ENCODE assay signal across 1 cellular context in genomic region chr4:54091637-54092404, GRCh38.
TF ChIP-seq lines count a peak whose summit lies in the region.

No MANE protein-coding gene starts in this region.

TF ChIP-seq in HepG2, 621 proteins besides CTCF, POLR2A, EP300 and RAD21 (continued from another document and continues in another):
- TF ChIP-seq FOXP4 (CRISPR knock-in tag; IDR thresholded peaks at IDR 0.05) (no peak), ZNF335 (CRISPR knock-in tag; IDR thresholded peaks at IDR 0.05) (0 out of 2 replicates have a peak, but pooled peaks have one; percentile 51), RBAK (CRISPR knock-in tag; IDR thresholded peaks at IDR 0.05) (0 out of 2 replicates have a peak, but pooled peaks have one; percentile 11), KMT2B (CRISPR knock-in tag; IDR thresholded peaks at IDR 0.05) (peak; percentile 65), TGIF2 (CRISPR knock-in tag; IDR thresholded peaks at IDR 0.05) (no peak), REPIN1 (CRISPR knock-in tag; IDR thresholded peaks at IDR 0.05; ENCODE audit: borderline replicate concordance, low read depth) (no peak), ZFYVE20 (CRISPR knock-in tag; IDR thresholded peaks at IDR 0.05; ENCODE audit: borderline replicate concordance, low read depth) (no peak), ARID2 (CRISPR knock-in tag; IDR thresholded peaks at IDR 0.05; ENCODE audit: borderline replicate concordance) (peak; percentile 85; the same call in 1 of the 2 replicates), DNMT3B (CRISPR knock-in tag; conservative IDR thresholded peaks at IDR 0.05) (peak; percentile 83; the same call in 1 of the 2 replicates), ZKSCAN5 (CRISPR knock-in tag; IDR thresholded peaks at IDR 0.05) (0 out of 2 replicates have a peak, but pooled peaks have one; percentile 6), MEIS1 (CRISPR knock-in tag; IDR thresholded peaks at IDR 0.05; ENCODE audit: borderline replicate concordance) (peak; percentile 13; the same call in 1 of the 2 replicates), SALL1 (CRISPR knock-in tag; IDR thresholded peaks at IDR 0.05) (peak; percentile 75), ZMYM4 (CRISPR knock-in tag; IDR thresholded peaks at IDR 0.05) (peak; percentile 38; the same call in 1 of the 2 replicates), ATF4 (CRISPR knock-in tag; IDR thresholded peaks at IDR 0.05) (peak in 1 of 2 experiments; percentile 32; a peak in 1 of 4 replicates), ZNF572 (CRISPR knock-in tag; IDR thresholded peaks at IDR 0.05) (peak; percentile 73; the same call in 1 of the 2 replicates), KLF6 (CRISPR knock-in tag; IDR thresholded peaks at IDR 0.05) (peak; percentile 66), AKNA (CRISPR knock-in tag; IDR thresholded peaks at IDR 0.05; ENCODE audit: borderline replicate concordance) (no peak), ZFX (CRISPR knock-in tag; IDR thresholded peaks at IDR 0.05; ENCODE audit: low read depth) (peak; percentile 34; the same call in 1 of the 2 replicates), HNF4G (IDR thresholded peaks at IDR 0.05; ENCODE audit: borderline replicate concordance, low read depth, low read length) (peak; percentile 26; the same call in 1 of the 2 replicates), HNF4G (CRISPR knock-in tag; IDR thresholded peaks at IDR 0.05; ENCODE audit: borderline replicate concordance, low read depth) (peak; percentile 15; the same call in 1 of the 2 replicates), ATF7-NPFF (CRISPR knock-in tag; IDR thresholded peaks at IDR 0.05; ENCODE audit: low read depth) (no peak), ZBTB49 (CRISPR knock-in tag; IDR thresholded peaks at IDR 0.05; ENCODE audit: borderline replicate concordance) (no peak), SRSF1 (optimal IDR thresholded peaks at IDR 0.05; ENCODE audit: low read depth, low read length) (peak; percentile 73), SAP130 (CRISPR knock-in tag; IDR thresholded peaks at IDR 0.05; ENCODE audit: low read depth) (peak; percentile 11; the same call in 1 of the 2 replicates), FOXA3 (CRISPR knock-in tag; IDR thresholded peaks at IDR 0.05) (0 out of 2 replicates have a peak, but pooled peaks have one; percentile 31), FOXO1 (CRISPR knock-in tag; IDR thresholded peaks at IDR 0.05) (peak; percentile 27; the same call in 1 of the 2 replicates), PAXIP1 (CRISPR knock-in tag; conservative IDR thresholded peaks at IDR 0.05) (no peak; the same call in 1 of the 2 replicates)
- TF ChIP-seq, protein P1, sequence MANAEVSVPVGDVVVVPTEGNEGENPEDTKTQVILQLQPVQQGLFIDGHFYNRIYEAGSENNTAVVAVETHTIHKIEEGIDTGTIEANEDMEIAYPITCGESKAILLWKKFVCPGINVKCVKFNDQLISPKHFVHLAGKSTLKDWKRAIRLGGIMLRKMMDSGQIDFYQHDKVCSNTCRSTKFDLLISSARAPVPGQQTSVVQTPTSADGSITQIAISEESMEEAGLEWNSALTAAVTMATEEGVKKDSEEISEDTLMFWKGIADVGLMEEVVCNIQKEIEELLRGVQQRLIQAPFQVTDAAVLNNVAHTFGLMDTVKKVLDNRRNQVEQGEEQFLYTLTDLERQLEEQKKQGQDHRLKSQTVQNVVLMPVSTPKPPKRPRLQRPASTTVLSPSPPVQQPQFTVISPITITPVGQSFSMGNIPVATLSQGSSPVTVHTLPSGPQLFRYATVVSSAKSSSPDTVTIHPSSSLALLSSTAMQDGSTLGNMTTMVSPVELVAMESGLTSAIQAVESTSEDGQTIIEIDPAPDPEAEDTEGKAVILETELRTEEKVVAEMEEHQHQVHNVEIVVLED (CRISPR knock-in tag; IDR thresholded peaks at IDR 0.05; ENCODE audit: borderline replicate concordance): no peak
- TF ChIP-seq, protein P2, sequence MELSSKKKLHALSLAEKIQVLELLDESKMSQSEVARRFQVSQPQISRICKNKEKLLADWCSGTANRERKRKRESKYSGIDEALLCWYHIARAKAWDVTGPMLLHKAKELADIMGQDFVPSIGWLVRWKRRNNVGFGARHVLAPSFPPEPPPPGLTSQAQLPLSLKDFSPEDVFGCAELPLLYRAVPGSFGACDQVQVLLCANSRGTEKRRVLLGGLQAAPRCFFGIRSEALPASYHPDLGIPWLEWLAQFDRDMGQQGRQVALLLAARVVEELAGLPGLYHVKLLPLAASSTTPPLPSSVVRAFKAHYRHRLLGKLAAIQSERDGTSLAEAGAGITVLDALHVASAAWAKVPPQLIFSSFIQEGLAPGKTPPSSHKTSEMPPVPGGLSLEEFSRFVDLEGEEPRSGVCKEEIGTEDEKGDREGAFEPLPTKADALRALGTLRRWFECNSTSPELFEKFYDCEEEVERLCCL (CRISPR knock-in tag; IDR thresholded peaks at IDR 0.05; ENCODE audit: borderline replicate concordance): peak; percentile 73; the same call in 1 of the 2 replicates
- TF ChIP-seq, protein P3, sequence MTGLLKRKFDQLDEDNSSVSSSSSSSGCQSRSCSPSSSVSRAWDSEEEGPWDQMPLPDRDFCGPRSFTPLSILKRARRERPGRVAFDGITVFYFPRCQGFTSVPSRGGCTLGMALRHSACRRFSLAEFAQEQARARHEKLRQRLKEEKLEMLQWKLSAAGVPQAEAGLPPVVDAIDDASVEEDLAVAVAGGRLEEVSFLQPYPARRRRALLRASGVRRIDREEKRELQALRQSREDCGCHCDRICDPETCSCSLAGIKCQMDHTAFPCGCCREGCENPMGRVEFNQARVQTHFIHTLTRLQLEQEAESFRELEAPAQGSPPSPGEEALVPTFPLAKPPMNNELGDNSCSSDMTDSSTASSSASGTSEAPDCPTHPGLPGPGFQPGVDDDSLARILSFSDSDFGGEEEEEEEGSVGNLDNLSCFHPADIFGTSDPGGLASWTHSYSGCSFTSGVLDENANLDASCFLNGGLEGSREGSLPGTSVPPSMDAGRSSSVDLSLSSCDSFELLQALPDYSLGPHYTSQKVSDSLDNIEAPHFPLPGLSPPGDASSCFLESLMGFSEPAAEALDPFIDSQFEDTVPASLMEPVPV (CRISPR knock-in tag; IDR thresholded peaks at IDR 0.05): 0 out of 2 replicates have a peak, but pooled peaks have one; percentile 55
- TF ChIP-seq, protein P4, sequence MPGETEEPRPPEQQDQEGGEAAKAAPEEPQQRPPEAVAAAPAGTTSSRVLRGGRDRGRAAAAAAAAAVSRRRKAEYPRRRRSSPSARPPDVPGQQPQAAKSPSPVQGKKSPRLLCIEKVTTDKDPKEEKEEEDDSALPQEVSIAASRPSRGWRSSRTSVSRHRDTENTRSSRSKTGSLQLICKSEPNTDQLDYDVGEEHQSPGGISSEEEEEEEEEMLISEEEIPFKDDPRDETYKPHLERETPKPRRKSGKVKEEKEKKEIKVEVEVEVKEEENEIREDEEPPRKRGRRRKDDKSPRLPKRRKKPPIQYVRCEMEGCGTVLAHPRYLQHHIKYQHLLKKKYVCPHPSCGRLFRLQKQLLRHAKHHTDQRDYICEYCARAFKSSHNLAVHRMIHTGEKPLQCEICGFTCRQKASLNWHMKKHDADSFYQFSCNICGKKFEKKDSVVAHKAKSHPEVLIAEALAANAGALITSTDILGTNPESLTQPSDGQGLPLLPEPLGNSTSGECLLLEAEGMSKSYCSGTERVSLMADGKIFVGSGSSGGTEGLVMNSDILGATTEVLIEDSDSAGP (CRISPR knock-in tag; IDR thresholded peaks at IDR 0.05; ENCODE audit: borderline replicate concordance): peak; percentile 59
